In genomic region chr16:706189-707061, GRCh38 we compare ENCODE assay signal across 9 cellular contexts.
A peak's percentile ranks its signal among the peaks of the same experiment; 100 is the strongest.
DNase-seq lines count a peak whose midpoint lies in the region; ATAC-seq and TF ChIP-seq lines count a peak whose summit lies in the region.
"Had no signal": no experiment of that assay in that cellular context is flagged by ENCODE, and none has a peak within 500 bp of the region (broad histone marks: within the 10 kb centered on the region; RNA-seq: fewer than 3 reads in every experiment).

No MANE protein-coding gene starts in this region.

- no peaks in the 10 kb centered on the region for H3K36me3 ChIP-seq in parathyroid adenoma (ENCODE audit: control insufficient read depth, insufficient read depth, low read length)

- peaks cover 28% of the 10 kb centered on the region for H3K79me2 ChIP-seq in parathyroid adenoma

- no peak for TF ChIP-seq CTCF in parathyroid adenoma (IDR thresholded peaks at IDR 0.05)

- H3K27me3 ChIP-seq in parathyroid adenoma (ENCODE audit: control insufficient read depth, insufficient read depth, low read length): peaks cover 13% of the 10 kb centered on the region

- no peak overlapping the region for H3K9ac ChIP-seq in parathyroid adenoma

- H3K9me3 ChIP-seq in parathyroid adenoma (ENCODE audit: control insufficient read depth, low read length): no peaks in the 10 kb centered on the region

- H3K4me1 ChIP-seq in parathyroid adenoma: peaks cover 5% of the 10 kb centered on the region

- no peak for ATAC-seq in HG02870 (IDR thresholded peaks at IDR 0.05; ENCODE audit: unreplicated experiment)

- DNase-seq in SIG-M5 treated with dmso at 0.1 percent for 504 hours (lab: John Stamatoyannopoulos, UW; ENCODE audit: unreplicated experiment) (peak; percentile 14), SIG-M5 (lab: John Stamatoyannopoulos, UW) (no peak), Kasumi-1 (lab: John Stamatoyannopoulos, UW) (peak; percentile 20 to 25), caudate nucleus (lab: John Stamatoyannopoulos, UW) (peak in 13 of 61 donors; percentile 19 to 55 (median 35))
- no peak for DNase-seq in stimulated activated CD4-positive, alpha-beta T cell treated with anti-CD3 and anti-CD28 coated beads, Interleukin-4, amount 100 ng/mL, for 1 hour
- DNase-seq in activated CD4-positive, CD25-positive, alpha-beta regulatory T cell (lab: John Stamatoyannopoulos, UW): no peak
- DNase-seq: erythroblast had no signal

- H3K4me3 ChIP-seq in parathyroid adenoma (ENCODE audit: low read depth, low read length): no peak overlapping the region

- no peak overlapping the region for H3K4me2 ChIP-seq in parathyroid adenoma (ENCODE audit: low read length)

- peak overlapping the region; percentile 60 for H2AFZ ChIP-seq in parathyroid adenoma

- H3K27ac ChIP-seq in caudate nucleus (ENCODE audit: low read depth, low read length) (peak overlapping the region; percentile 67), parathyroid adenoma (no peak overlapping the region)

Comparison
In these comparisons a context has a peak if more than half of its experiments do, and no peak if none do; other contexts are left out.
1. DNase-seq: peak in SIG-M5 treated with dmso at 0.1 percent for 504 hours (single experiment) and Kasumi-1 (2 of 2); none in SIG-M5 (single experiment), stimulated activated CD4-positive, alpha-beta T cell treated with anti-CD3 and anti-CD28 coated beads, Interleukin-4, amount 100 ng/mL, for 1 hour (single experiment) and activated CD4-positive, CD25-positive, alpha-beta regulatory T cell (0 of 4).